Comparison of ENCODE assay signal across 8 cellular contexts in genomic region chr19:35994868-35995654, GRCh38. TPM values are rescaled to one million over a fixed set of nuclear protein-coding genes. Genes with fewer than 3 reads are reported as not detected.
DNase-seq lines count a peak whose midpoint lies in the region; ATAC-seq and TF ChIP-seq lines count a peak whose summit lies in the region.

Gene SDHAF1, plus strand, starts transcription at chr19:35995188. Its CDS starts 87 bp downstream, at chr19:35995275.

- TF ChIP-seq POLR2A in gastroesophageal sphincter (IDR thresholded peaks at IDR 0.05) (peak; percentile 78 to 83), suprapubic skin (IDR thresholded peaks at IDR 0.05) (peak in 1 of 2 donors; percentile 27)

- CTCF ChIA-PET in HEK293 (lab: Yijun Ruan, JAX), result interaction anchor here (0.6 to 3.9 kb wide), 13 partner anchors 8 to 439 kb away, joined by 3 to 11 read pairs (median 3); partner anchors contain the start of gene ALKBH6
- CTCF ChIA-PET in activated naive CD4-positive, alpha-beta T cell treated with anti-CD3 and anti-CD28 coated beads, Interleukin-2, amount 10 ng/mL, durations not matched to agents 7 days and 5 days (lab: Charles Lee), result interaction anchor here (0.6 to 1.8 kb wide), 4 partner anchors 8 to 58 kb away, joined by 3 to 7 read pairs (median 3); partner anchors contain the start of gene SYNE4

- H3K27me3 ChIP-seq in gastroesophageal sphincter (peaks cover under 1% of the 10 kb centered on the region), suprapubic skin (no peaks in the 10 kb centered on the region)

- peaks cover 34% of the 10 kb centered on the region for H3K4me1 Mint-ChIP-seq in activated naive CD4-positive, alpha-beta T cell treated with anti-CD3 and anti-CD28 coated beads, Interleukin-2, amount 10 ng/mL, durations not matched to agents 7 days and 5 days

- POLR2A ChIA-PET in HEK293 (lab: Yijun Ruan, JAX), result interaction anchor here (0.5 to 2.3 kb wide), 11 partner anchors 11 to 120 kb away, joined by 3 to 12 read pairs (median 5); partner anchors contain the start of genes ALKBH6, POLR2I, SYNE4 and TBCB

- peak; percentile 19; the same call in 1 of the 2 replicates for TF ChIP-seq CTCF in HEK293 (tag by site-specific recombination; IDR thresholded peaks at IDR 0.05)
- TF ChIP-seq CTCF in gastroesophageal sphincter (IDR thresholded peaks at IDR 0.05), result peak in 1 of 4 experiments; percentile 18
- no peak for TF ChIP-seq CTCF in suprapubic skin (IDR thresholded peaks at IDR 0.05)

- H3K36me3 Mint-ChIP-seq in activated naive CD4-positive, alpha-beta T cell treated with anti-CD3 and anti-CD28 coated beads, Interleukin-2, amount 10 ng/mL, durations not matched to agents 7 days and 5 days, result peaks cover 20% of the 10 kb centered on the region

- H3K27ac ChIP-seq in HEK293 (ENCODE audit: extremely low read depth, low read depth, low read length), result peak within 1 kb of the TSS; percentile 84
- no peak within 1 kb of the TSS for H3K27ac ChIP-seq in SK-N-MC
- H3K27ac ChIP-seq in gastroesophageal sphincter, result peak within 1 kb of the TSS; percentile 54 to 95 (median 90)
- H3K27ac ChIP-seq in suprapubic skin, result peak within 1 kb of the TSS; percentile 82

- H3K4me1 ChIP-seq in HEK293 (ENCODE audit: control insufficient read depth, insufficient read depth, low read length) (peaks cover 21% of the 10 kb centered on the region), gastroesophageal sphincter (peaks cover 0 to 56% (median 31%) of the 10 kb centered on the region in 3 donors), suprapubic skin (peaks cover 39% of the 10 kb centered on the region)

- no peaks in the 10 kb centered on the region for H3K9me3 ChIP-seq in HEK293 (ENCODE audit: control insufficient read depth, insufficient read depth, low read depth, low read length)
- H3K9me3 ChIP-seq in SK-N-MC (ENCODE audit: low read depth, low read length), result no peaks in the 10 kb centered on the region
- no peaks in the 10 kb centered on the region for H3K9me3 ChIP-seq in gastroesophageal sphincter
- no peaks in the 10 kb centered on the region for H3K9me3 ChIP-seq in suprapubic skin

- TF ChIP-seq EP300 in gastroesophageal sphincter (IDR thresholded peaks at IDR 0.05) (no peak), suprapubic skin (IDR thresholded peaks at IDR 0.05) (no peak)

- H3K9me3 Mint-ChIP-seq in activated naive CD4-positive, alpha-beta T cell treated with anti-CD3 and anti-CD28 coated beads, Interleukin-2, amount 10 ng/mL, durations not matched to agents 7 days and 5 days, result no peaks in the 10 kb centered on the region

- H3K9ac ChIP-seq in SK-N-MC (ENCODE audit: insufficient read length), result peak within 1 kb of the TSS; percentile 90

- peaks cover 8% of the 10 kb centered on the region for H3K27me3 Mint-ChIP-seq in activated naive CD4-positive, alpha-beta T cell treated with anti-CD3 and anti-CD28 coated beads, Interleukin-2, amount 10 ng/mL, durations not matched to agents 7 days and 5 days

- peaks cover 21 to 33% of the 10 kb centered on the region in 2 experiments for H3K36me3 ChIP-seq in HEK293 (ENCODE audit: control insufficient read depth in 2 of 2, insufficient read depth in 1 of 2, low read length in 2 of 2)
- H3K36me3 ChIP-seq in SK-N-MC (ENCODE audit: insufficient read depth, low read length), result no peaks in the 10 kb centered on the region
- H3K36me3 ChIP-seq in gastroesophageal sphincter, result peaks cover 0 to 23% of the 10 kb centered on the region in 2 donors
- peaks cover 10% of the 10 kb centered on the region for H3K36me3 ChIP-seq in suprapubic skin

- DNase-seq in GM03348 (ENCODE audit: low spot score) (peak; percentile 97), MV-4-11 (lab: John Stamatoyannopoulos, UW) (peak; percentile 98), SK-N-MC (ENCODE audit: low read depth, low spot score) (peak; percentile 10), nucleus accumbens (lab: John Stamatoyannopoulos, UW) (peak; percentile 51 to 98 (median 94)), suprapubic skin (ENCODE audit: low spot score in 2 of 2) (peak; percentile 98 to 99)
- peak; percentile 97 for DNase-seq in activated naive CD4-positive, alpha-beta T cell treated with anti-CD3 and anti-CD28 coated beads, Interleukin-2, amount 10 ng/mL, durations not matched to agents 7 days and 5 days

- 7% methylated on average over 2 of the region's 86 CpGs; no CpG with 5 or more reads in 1 of the 2 donors for WGBS in gastroesophageal sphincter (ENCODE audit: low coverage in 1 of 2), 2 donors
- 0% methylated on average over 23 of the region's 86 CpGs for WGBS in suprapubic skin

- peak; percentile 91 for ATAC-seq in gastroesophageal sphincter

- H3K4me3 Mint-ChIP-seq in activated naive CD4-positive, alpha-beta T cell treated with anti-CD3 and anti-CD28 coated beads, Interleukin-2, amount 10 ng/mL, durations not matched to agents 7 days and 5 days, result peak within 1 kb of the TSS; percentile 85

- peak within 1 kb of the TSS; percentile 86 for H3K27ac Mint-ChIP-seq in activated naive CD4-positive, alpha-beta T cell treated with anti-CD3 and anti-CD28 coated beads, Interleukin-2, amount 10 ng/mL, durations not matched to agents 7 days and 5 days

- H3K4me3 ChIP-seq in HEK293 (ENCODE audit: low read depth, low read length) (peak within 1 kb of the TSS; percentile 47), SK-N-MC (peak within 1 kb of the TSS; percentile 93), gastroesophageal sphincter (peak within 1 kb of the TSS; percentile 64 to 98), suprapubic skin (peak within 1 kb of the TSS; percentile 89)

TF ChIP-seq in HEK293, 187 proteins besides CTCF, POLR2A, EP300 and RAD21 (continues in another document):
- TF ChIP-seq KLF16 (tag by site-specific recombination; IDR thresholded peaks at IDR 0.05), result peak; percentile 90
- TF ChIP-seq KLF17 (tag by site-specific recombination; IDR thresholded peaks at IDR 0.05), result peak; percentile 83
- TF ChIP-seq ZNF529 (tag by site-specific recombination; IDR thresholded peaks at IDR 0.05; ENCODE audit: insufficient replicate concordance), result no peak
- TF ChIP-seq KLF8 (tag by site-specific recombination; IDR thresholded peaks at IDR 0.05), result peak; percentile 50; the same call in 1 of the 2 replicates
- no peak for TF ChIP-seq ZNF658 (tag by site-specific recombination; IDR thresholded peaks at IDR 0.05)
- peak; percentile 74; the same call in 1 of the 2 replicates for TF ChIP-seq ZNF610 (tag by site-specific recombination; IDR thresholded peaks at IDR 0.05; ENCODE audit: borderline replicate concordance)
- no peak for TF ChIP-seq ZNF362 (tag by site-specific recombination; IDR thresholded peaks at IDR 0.05)
- peak; percentile 49; the same call in 1 of the 2 replicates for TF ChIP-seq ZBTB20 (tag by site-specific recombination; IDR thresholded peaks at IDR 0.05)
- peak; percentile 89 for TF ChIP-seq ZBTB11 (tag by site-specific recombination; conservative IDR thresholded peaks at IDR 0.05; ENCODE audit: low read depth)
- TF ChIP-seq SP3 (tag by site-specific recombination; IDR thresholded peaks at IDR 0.05), result peak; percentile 98
- TF ChIP-seq ZNF292 (tag by site-specific recombination; IDR thresholded peaks at IDR 0.05; ENCODE audit: borderline replicate concordance, low read depth), result no peak
- TF ChIP-seq ZBTB48 (tag by site-specific recombination; IDR thresholded peaks at IDR 0.05), result peak; percentile 75
- peak; percentile 90 for TF ChIP-seq KLF9 (tag by site-specific recombination; IDR thresholded peaks at IDR 0.05; ENCODE audit: low read depth)

RNA-seq across cellular contexts. Expression of gene SDHAF1, which starts in this region (rescaled TPM):
- total RNA-seq in gastroesophageal sphincter (10 to 100 TPM; 44.0 to 52.7 (median 49.8) TPM), suprapubic skin (10 to 100 TPM; 21.6 to 29.6 (median 27.5) TPM)

Comparison
In these comparisons a context has a peak if more than half of its experiments do, and no peak if none do; other contexts are left out.
1. DNase-seq: peak in every context shown above with its lines; median percentile 98 in suprapubic skin; 98 in MV-4-11; 97 in GM03348; 97 in activated naive CD4-positive, alpha-beta T cell treated with anti-CD3 and anti-CD28 coated beads, Interleukin-2, amount 10 ng/mL, durations not matched to agents 7 days and 5 days; 94 in nucleus accumbens; 10 in SK-N-MC.